10 cellular contexts compared by ENCODE assay signal in the genomic region with DNA sequence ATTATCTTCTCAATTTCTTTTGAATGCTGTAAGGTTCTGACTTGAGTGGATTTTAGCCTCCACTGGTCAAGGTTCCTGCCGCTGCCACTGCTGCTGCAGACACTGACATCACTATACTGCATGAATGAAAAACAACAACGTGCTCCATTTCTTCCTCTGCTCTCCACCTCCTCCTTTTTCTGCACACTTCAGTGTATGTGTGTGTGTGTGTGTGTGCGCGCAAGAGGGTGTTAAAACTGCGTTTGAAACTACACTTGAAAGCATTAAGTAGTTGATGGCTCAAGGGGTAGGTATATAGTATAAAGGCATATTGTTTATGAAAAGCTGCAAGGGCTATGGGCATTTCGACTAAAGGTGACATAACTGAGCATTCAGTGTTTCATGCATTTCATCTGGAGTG. TPM values are rescaled to one million over a fixed set of nuclear protein-coding genes. Genes with fewer than 3 reads are reported as not detected.
DNase-seq lines count a peak whose midpoint lies in the region; ATAC-seq and TF ChIP-seq lines count a peak whose summit lies in the region.
"Had no signal": no experiment of that assay in that cellular context is flagged by ENCODE, and none has a peak within 500 bp of the region (broad histone marks: within the 10 kb centered on the region; RNA-seq: fewer than 3 reads in every experiment).

No MANE protein-coding gene starts in this region.

- no peak overlapping the region for H3K27ac Mint-ChIP-seq in activated CD4-positive, alpha-beta T cell treated with anti-CD3 and anti-CD28 coated beads, Interleukin-2, amount 10 ng/mL, durations not matched to agents 24 days and 14 days
- H3K27ac Mint-ChIP-seq in T-helper 17 cell (no peak overlapping the region), natural killer cell (no peak overlapping the region)

- TF ChIP-seq CTCF in upper lobe of left lung (IDR thresholded peaks at IDR 0.05) (no peak), natural killer cell (IDR thresholded peaks at IDR 0.05) (no peak)

- H3K9me3 ChIP-seq in upper lobe of left lung (no peaks in the 10 kb centered on the region), T-helper 17 cell (ENCODE audit: control insufficient read depth, low read length, poor library complexity, severe bottlenecking) (no peaks in the 10 kb centered on the region)

- peaks cover 0 to 22% (median 2%) of the 10 kb centered on the region in 4 donors for H3K4me1 ChIP-seq in upper lobe of left lung

- H3K27me3 ChIP-seq in upper lobe of left lung, result no peaks in the 10 kb centered on the region

- H3K4me1 Mint-ChIP-seq in activated CD4-positive, alpha-beta T cell treated with anti-CD3 and anti-CD28 coated beads, Interleukin-2, amount 10 ng/mL, durations not matched to agents 24 days and 14 days, result peaks cover 20% of the 10 kb centered on the region
- H3K4me1 Mint-ChIP-seq in T-helper 17 cell (peaks cover 28% of the 10 kb centered on the region), natural killer cell (peaks cover 26 to 49% of the 10 kb centered on the region in 2 donors)

- peak overlapping the region in 3 of 4 donors; percentile 98 to 99 (median 99) for H3K4me3 ChIP-seq in upper lobe of left lung

- H3K27ac ChIP-seq in upper lobe of left lung, result no peak overlapping the region

- H3K9me3 Mint-ChIP-seq in activated CD4-positive, alpha-beta T cell treated with anti-CD3 and anti-CD28 coated beads, Interleukin-2, amount 10 ng/mL, durations not matched to agents 24 days and 14 days, result no peaks in the 10 kb centered on the region
- H3K9me3 Mint-ChIP-seq in natural killer cell, result no peaks in the 10 kb centered on the region
- H3K9me3 Mint-ChIP-seq: natural killer cell treated with Interleukin-12 subunit alpha and Interleukin-12 subunit beta and Interleukin-15 and Interleukin-18, amount 100 ng/mL, for 72 hours had no signal

- peaks cover 2% of the 10 kb centered on the region for H3K36me3 Mint-ChIP-seq in activated CD4-positive, alpha-beta T cell treated with anti-CD3 and anti-CD28 coated beads, Interleukin-2, amount 10 ng/mL, durations not matched to agents 24 days and 14 days (ENCODE audit: low read depth)
- H3K36me3 Mint-ChIP-seq in T-helper 17 cell (ENCODE audit: low read depth) (peaks cover 2% of the 10 kb centered on the region), natural killer cell (no peaks in the 10 kb centered on the region)
- H3K36me3 Mint-ChIP-seq: natural killer cell treated with Interleukin-12 subunit alpha and Interleukin-12 subunit beta and Interleukin-15 and Interleukin-18, amount 100 ng/mL, for 72 hours had no signal

- ATAC-seq in upper lobe of left lung (ENCODE audit: low FRiP score in 2 of 2), result no peak
- ATAC-seq in T-helper 17 cell, result no peak
- no peak for ATAC-seq in natural killer cell
- ATAC-seq: natural killer cell treated with Interleukin-12 subunit alpha and Interleukin-12 subunit beta and Interleukin-15 and Interleukin-18, amount 100 ng/mL, for 72 hours had no signal

- no peak for TF ChIP-seq EP300 in upper lobe of left lung (IDR thresholded peaks at IDR 0.05)

- intact Hi-C loops in activated CD4-positive, alpha-beta T cell treated with anti-CD3 and anti-CD28 coated beads, Interleukin-2, amount 10 ng/mL, durations not matched to agents 24 days and 14 days (cut with micrococcal nuclease), result loop anchor here (5.0 kb wide), 1 partner anchor 65 kb away; no protein-coding TSS in a partner anchor
- intact Hi-C loops in natural killer cell (cut with micrococcal nuclease), result loop anchor here (5.0 kb wide), 1 partner anchor 330 kb away; the partner anchor contains the start of gene UMAD1

- peak; percentile 65 for DNase-seq in activated CD4-positive, alpha-beta T cell treated with anti-CD3 and anti-CD28 coated beads, Interleukin-2, amount 10 ng/mL, durations not matched to agents 24 days and 14 days
- DNase-seq in activated CD4-positive, alpha-beta T cell treated with anti-CD3 and anti-CD28 coated beads, Interleukin-2, amount 50 U/mL, for 48 hours, result no peak
- DNase-seq in OCI-M1 (lab: John Stamatoyannopoulos, UW) (peak; percentile 13), left kidney (ENCODE audit: low read depth, low spot score) (peak; percentile 72), upper lobe of left lung (no peak), GM19240 (ENCODE audit: insufficient read length, low spot score) (no peak), T-helper 17 cell (no peak), natural killer cell (no peak)
- DNase-seq: SW 1271 had no signal

- H3K36me3 ChIP-seq in upper lobe of left lung, result no peaks in the 10 kb centered on the region

- H3K4me3 Mint-ChIP-seq in activated CD4-positive, alpha-beta T cell treated with anti-CD3 and anti-CD28 coated beads, Interleukin-2, amount 10 ng/mL, durations not matched to agents 24 days and 14 days, result no peak overlapping the region
- H3K4me3 Mint-ChIP-seq in T-helper 17 cell (no peak overlapping the region), natural killer cell (no peak overlapping the region)

- WGBS in upper lobe of left lung, 2 donors, result 59 to 70% methylated on average over 6 of the region's 6 CpGs

- no peaks in the 10 kb centered on the region for H3K27me3 Mint-ChIP-seq in activated CD4-positive, alpha-beta T cell treated with anti-CD3 and anti-CD28 coated beads, Interleukin-2, amount 10 ng/mL, durations not matched to agents 24 days and 14 days
- no peaks in the 10 kb centered on the region for H3K27me3 Mint-ChIP-seq in T-helper 17 cell
- H3K27me3 Mint-ChIP-seq in natural killer cell (ENCODE audit: low read depth in 2 of 2), result no peaks in the 10 kb centered on the region
- H3K27me3 Mint-ChIP-seq: natural killer cell treated with Interleukin-12 subunit alpha and Interleukin-12 subunit beta and Interleukin-15 and Interleukin-18, amount 100 ng/mL, for 72 hours had no signal

- TF ChIP-seq POLR2A in upper lobe of left lung (IDR thresholded peaks at IDR 0.05), result no peak

RNA-seq across cellular contexts. Expression of gene GLCCI1, which starts 3.5 kb away (rescaled TPM):
- total RNA-seq in activated CD4-positive, alpha-beta T cell treated with anti-CD3 and anti-CD28 coated beads, Interleukin-2, amount 10 ng/mL, durations not matched to agents 24 days and 14 days, result 10.1 and 10.9 TPM in 2 replicates
- 100 to 1,000 TPM in 1 of 6 donors, 10 to 100 TPM in 5; 27.4 to 240 (median 46.6) TPM for total RNA-seq in upper lobe of left lung
- total RNA-seq in T-helper 17 cell, result 10 to 100 TPM; 43.5 to 44.5 TPM
- total RNA-seq in natural killer cell, result 100 to 1,000 TPM in 1 of 3 donors, 10 to 100 TPM in 2; 70.5 to 132 (median 79.6) TPM

Comparison
In these comparisons a context has a peak if more than half of its experiments do, and no peak if none do; other contexts are left out.
1. DNase-seq: peak in activated CD4-positive, alpha-beta T cell treated with anti-CD3 and anti-CD28 coated beads, Interleukin-2, amount 10 ng/mL, durations not matched to agents 24 days and 14 days (single experiment), OCI-M1 (single experiment) and left kidney (single experiment); none in activated CD4-positive, alpha-beta T cell treated with anti-CD3 and anti-CD28 coated beads, Interleukin-2, amount 50 U/mL, for 48 hours (0 of 2), upper lobe of left lung (0 of 2), GM19240 (single experiment), T-helper 17 cell (0 of 3) and natural killer cell (single experiment).